8 cellular contexts compared by ENCODE assay signal in the genomic region with DNA sequence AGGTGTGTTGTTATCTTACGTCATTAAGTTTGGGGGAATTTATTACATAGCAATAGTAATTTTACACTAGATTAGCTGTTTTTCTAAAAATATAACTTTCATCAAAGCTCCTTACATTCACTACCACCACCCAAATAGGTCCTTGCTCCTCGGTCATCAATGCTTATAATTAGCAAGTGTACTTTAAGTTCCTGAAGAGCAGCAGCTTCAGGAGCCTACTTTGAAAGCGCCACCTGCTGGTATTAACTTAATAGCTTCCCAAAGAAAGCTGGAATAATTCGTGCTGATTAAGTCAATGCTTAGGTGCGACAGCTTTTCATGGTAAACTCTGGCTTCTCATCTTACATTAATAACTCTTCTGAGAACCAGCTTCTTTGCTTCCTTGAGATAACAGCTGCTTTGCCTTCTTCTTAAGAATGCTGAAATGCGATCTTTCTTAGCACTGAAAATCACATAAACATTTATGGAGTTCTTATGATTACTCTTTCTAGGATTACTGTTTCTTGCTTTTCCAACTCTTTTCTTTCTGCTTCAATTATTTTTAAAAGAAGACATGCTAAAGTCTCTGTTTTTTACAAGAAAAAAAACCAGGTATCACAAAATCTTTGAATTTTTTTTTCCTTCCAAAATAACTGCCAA. TPM values are rescaled to one million over a fixed set of nuclear protein-coding genes. Genes with fewer than 3 reads are reported as not detected.
A peak's percentile ranks its signal among the peaks of the same experiment; 100 is the strongest.
DNase-seq lines count a peak whose midpoint lies in the region; ATAC-seq and TF ChIP-seq lines count a peak whose summit lies in the region.

No MANE protein-coding gene starts in this region.

- H3K36me3 Mint-ChIP-seq in mesothelial cell of epicardium = peaks cover 2% of the 10 kb centered on the region

- H3K4me1 Mint-ChIP-seq in mesothelial cell of epicardium = peaks cover 21% of the 10 kb centered on the region

- TF ChIP-seq CTCF in mesothelial cell of epicardium (IDR thresholded peaks at IDR 0.05; ENCODE audit: unreplicated experiment) = peak; percentile 68

- ATAC-seq in HG03571 (IDR thresholded peaks at IDR 0.05; ENCODE audit: unreplicated experiment) (no peak), GM19023 (IDR thresholded peaks at IDR 0.05; ENCODE audit: unreplicated experiment) (no peak)

- DNase-seq in activated T-cell treated with anti-CD3 and anti-CD28 coated beads for 24 hours (ENCODE audit: low read depth) = peak; percentile 17
- no peak for DNase-seq in activated T-cell treated with anti-CD3 and anti-CD28 coated beads, Interleukin-2, amount 50 U/mL, for 1 hour
- DNase-seq in Kasumi-1 (lab: John Stamatoyannopoulos, UW) = peak; percentile 54 to 72
- DNase-seq in RPMI7951 (ENCODE audit: low read depth) = peak; percentile 59
- peak; percentile 22 for DNase-seq in effector CD4-positive, alpha-beta T cell
- DNase-seq in mesothelial cell of epicardium (ENCODE audit: low spot score in 2 of 2, unreplicated experiment in 2 of 2) = no peak

- H3K9me3 Mint-ChIP-seq in mesothelial cell of epicardium = peaks cover 8% of the 10 kb centered on the region

- H3K4me3 Mint-ChIP-seq in mesothelial cell of epicardium = no peak overlapping the region

- H3K27me3 Mint-ChIP-seq in mesothelial cell of epicardium (ENCODE audit: low read depth) = no peaks in the 10 kb centered on the region

- H3K27ac Mint-ChIP-seq in mesothelial cell of epicardium = no peak overlapping the region

RNA-seq across cellular contexts. Expression of a gene that starts 10.0 kb away (rescaled TPM):
- 6.2 and 8.4 TPM in 2 replicates for total RNA-seq in RPMI7951 (2014; rRNA removed; shearing (Covaris generic))
- 3.1 to 4.0 TPM (median 4.0 TPM) in 3 replicates for total RNA-seq in mesothelial cell of epicardium

RNA-seq across cellular contexts. Expression of a gene that starts 14.6 kb away (rescaled TPM):
- total RNA-seq in RPMI7951 (2014; rRNA removed; shearing (Covaris generic)) = 16.9 and 19.5 TPM in 2 replicates
- total RNA-seq in mesothelial cell of epicardium = 23.3 to 26.1 TPM (median 23.8 TPM) in 3 replicates

Comparison
In these comparisons a context has a peak if more than half of its experiments do, and no peak if none do; other contexts are left out.
1. DNase-seq: peak in activated T-cell treated with anti-CD3 and anti-CD28 coated beads for 24 hours (single experiment), Kasumi-1 (2 of 2), RPMI7951 (single experiment) and effector CD4-positive, alpha-beta T cell (single experiment); none in activated T-cell treated with anti-CD3 and anti-CD28 coated beads, Interleukin-2, amount 50 U/mL, for 1 hour (single experiment) and mesothelial cell of epicardium (0 of 2).